Comparison of ENCODE assay signal across 29 cellular contexts in the genomic region with DNA sequence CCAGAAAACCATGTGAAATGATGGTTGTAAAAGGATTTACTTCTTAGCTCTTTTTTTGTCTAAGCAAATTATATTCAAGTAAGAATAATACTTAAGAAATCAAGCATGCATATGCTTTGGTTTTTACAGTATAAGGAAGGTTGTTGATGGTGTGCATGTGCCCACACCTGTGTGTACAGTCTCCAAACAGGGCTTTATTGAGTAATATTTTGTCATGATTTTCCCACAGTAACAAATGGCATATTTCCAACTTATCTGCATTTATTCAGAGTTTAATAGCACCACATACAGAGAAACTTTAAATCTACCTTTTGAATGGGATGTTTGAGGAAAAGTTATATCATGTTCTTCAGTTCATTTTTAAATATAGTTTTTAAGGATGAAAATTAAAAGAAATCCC.
A peak's percentile ranks its signal among the peaks of the same experiment; 100 is the strongest.
DNase-seq lines count a peak whose midpoint lies in the region; ATAC-seq, FAIRE-seq and TF ChIP-seq lines count a peak whose summit lies in the region.
"Had no signal": no experiment of that assay in that cellular context is flagged by ENCODE, and none has a peak within 500 bp of the region (broad histone marks: within the 10 kb centered on the region; RNA-seq: fewer than 3 reads in every experiment).

No MANE protein-coding gene starts in this region.

- POLR2A ChIA-PET in A549 (lab: Yijun Ruan, JAX) (no interaction called here), PC-9 (lab: Charles Lee; ENCODE audit: unreplicated experiment) (no interaction called here)
- POLR2A ChIA-PET in activated CD4-positive, alpha-beta T cell treated with anti-CD3 and anti-CD28 coated beads, Interleukin-2, amount 10 ng/mL, durations not matched to agents 7 days and 5 days (lab: Charles Lee), result no interaction called here

- H3K9ac ChIP-seq in neural progenitor cell, result no peak overlapping the region

- BruUV-seq in PC-9 (replicated peaks; lab: Mats Ljungman, UMichigan), result no TSS peak

- FAIRE-seq in A549 (lab: Jason Lieb, UNC), result no peak
- FAIRE-seq: A204.1, GM12891 had no signal

- no peaks in the 10 kb centered on the region for H3K36me3 Mint-ChIP-seq in neural progenitor cell
- H3K36me3 Mint-ChIP-seq in activated CD4-positive, alpha-beta T cell treated with anti-CD3 and anti-CD28 coated beads, Interleukin-2, amount 10 ng/mL, durations not matched to agents 7 days and 5 days (ENCODE audit: low read depth), result no peaks in the 10 kb centered on the region
- H3K36me3 Mint-ChIP-seq: activated naive CD8-positive, alpha-beta T cell treated with anti-CD3 and anti-CD28 coated beads, Interleukin-2, amount 10 ng/mL, durations not matched to agents 7 days and 5 days; CD4-positive, alpha-beta memory T cell had no signal

- H3K4me3 ChIP-seq in A549 (no peak overlapping the region), PC-9 (peak overlapping the region; percentile 43), esophagus squamous epithelium (no peak overlapping the region), neural progenitor cell (no peak overlapping the region)
- H3K4me3 ChIP-seq: ascending aorta, lower lobe of right lung, prostate gland, SJCRH30, tibial artery had no signal

- CTCF ChIA-PET in A549 (lab: Yijun Ruan, JAX), result interaction anchor here (1.2 to 2.9 kb wide), 9 partner anchors 9 to 269 kb away, joined by 3 to 11 read pairs (median 5); no protein-coding TSS in a partner anchor
- CTCF ChIA-PET in PC-9 (lab: Charles Lee), result interaction anchor here (0.8 to 1.0 kb wide), 2 partner anchors 42 to 230 kb away, joined by 3 to 4 read pairs; no protein-coding TSS in a partner anchor
- CTCF ChIA-PET in activated CD4-positive, alpha-beta T cell treated with anti-CD3 and anti-CD28 coated beads, Interleukin-2, amount 10 ng/mL, durations not matched to agents 7 days and 5 days (lab: Charles Lee), result no interaction called here

- no peak for DNase-seq in A549 (ENCODE audit: low read depth in 1 of 2, low spot score in 1 of 2)
- peak in 1 of 2 experiments; percentile 67 for DNase-seq in PC-9
- no peak for DNase-seq in esophagus squamous epithelium (lab: John Stamatoyannopoulos, UW)
- DNase-seq in neural progenitor cell (ENCODE audit: low spot score), result no peak
- DNase-seq in GM03348 (ENCODE audit: low spot score), result no peak
- DNase-seq in activated CD4-positive, alpha-beta T cell treated with anti-CD3 and anti-CD28 coated beads, Interleukin-2, amount 10 ng/mL, durations not matched to agents 7 days and 5 days, result no peak
- DNase-seq: activated CD4-positive, alpha-beta memory T cell treated with anti-CD3 and anti-CD28 coated beads, Interleukin-2, amount 10 ng/mL, durations not matched to agents 7 days and 5 days; activated naive CD8-positive, alpha-beta T cell treated with anti-CD3 and anti-CD28 coated beads, Interleukin-2, amount 10 ng/mL, durations not matched to agents 7 days and 5 days; AML-193; CD4-positive, alpha-beta memory T cell; dermis blood vessel endothelial cell; DMS 273 treated with DMSO at 0.1 percent for 48 hours; EL; lower lobe of right lung; NCI-H1092 treated with DMSO at 0.1 percent for 48 hours; NCI-H2029 treated with DMSO at 0.1 percent for 48 hours; NCI-H526 treated with DMSO at 0.1 percent for 48 hours; stimulated activated naive CD8-positive, alpha-beta T cell treated with anti-CD3 and anti-CD28 coated beads, Interleukin-15, amount 100 ng/mL, for 72 hours; tibial artery had no signal

- ATAC-seq in A549 (no peak), HG02970 (IDR thresholded peaks at IDR 0.05; ENCODE audit: low FRiP score, unreplicated experiment) (no peak), HG03095 (IDR thresholded peaks at IDR 0.05; ENCODE audit: unreplicated experiment) (no peak)
- ATAC-seq: stimulated activated naive CD8-positive, alpha-beta T cell treated with anti-CD3 and anti-CD28 coated beads, Interleukin-15, amount 100 ng/mL, for 72 hours had no signal

- H4K20me1 ChIP-seq in PC-9 (ENCODE audit: insufficient read depth), result no peaks in the 10 kb centered on the region
- no peaks in the 10 kb centered on the region for H4K20me1 ChIP-seq in neural progenitor cell (ENCODE audit: low read depth)

- H3K9me3 Mint-ChIP-seq in neural progenitor cell, result no peaks in the 10 kb centered on the region
- peaks cover 2% of the 10 kb centered on the region for H3K9me3 Mint-ChIP-seq in activated CD4-positive, alpha-beta T cell treated with anti-CD3 and anti-CD28 coated beads, Interleukin-2, amount 10 ng/mL, durations not matched to agents 7 days and 5 days
- H3K9me3 Mint-ChIP-seq: stimulated activated naive CD8-positive, alpha-beta T cell treated with anti-CD3 and anti-CD28 coated beads, Interleukin-15, amount 100 ng/mL, for 72 hours had no signal

- H3K27ac ChIP-seq in A549 (peak overlapping the region; percentile 36 to 79; a peak in 5 of 6 replicates), PC-9 (peak overlapping the region; percentile 94), esophagus squamous epithelium (peak overlapping the region; percentile 43 to 87 (median 80)), neural progenitor cell (no peak overlapping the region)
- H3K27ac ChIP-seq: ascending aorta, HL-60, lower lobe of right lung, SJCRH30, tibial artery had no signal

- H3K79me2 ChIP-seq in PC-9 (ENCODE audit: low read depth) (no peaks in the 10 kb centered on the region), neural progenitor cell (ENCODE audit: low read depth) (no peaks in the 10 kb centered on the region)

- H3K4me2 ChIP-seq in A549, result peak overlapping the region; percentile 66
- H3K4me2 ChIP-seq in PC-9, result peak overlapping the region; percentile 77
- H3K4me2 ChIP-seq in neural progenitor cell, result peak overlapping the region; percentile 17

- TF ChIP-seq EP300 in A549 (IDR thresholded peaks at IDR 0.05), result no peak

- intact Hi-C loops in PC-9 (cut with micrococcal nuclease; ENCODE audit: unreplicated experiment), result loop anchor here (5.0 kb wide), 3 partner anchors 49 to 271 kb away; partner anchors contain the start of gene DSC2
- intact Hi-C loops in esophagus squamous epithelium (cut with DNase I), result no loop called here

- peaks cover 53% of the 10 kb centered on the region for H3K4me1 ChIP-seq in A549
- H3K4me1 ChIP-seq in PC-9 (replicated peaks; ENCODE audit: insufficient read depth), result peaks cover 45% of the 10 kb centered on the region
- H3K4me1 ChIP-seq in esophagus squamous epithelium, result peaks cover 0 to 58% (median 32%) of the 10 kb centered on the region in 3 donors
- peaks cover 42% of the 10 kb centered on the region for H3K4me1 ChIP-seq in neural progenitor cell
- H3K4me1 ChIP-seq: ascending aorta, lower lobe of right lung, prostate gland, SJCRH30, tibial artery had no signal

- H3K27me3 Mint-ChIP-seq in neural progenitor cell (ENCODE audit: insufficient read depth, low read depth), result peaks cover 2% of the 10 kb centered on the region
- H3K27me3 Mint-ChIP-seq in activated CD4-positive, alpha-beta T cell treated with anti-CD3 and anti-CD28 coated beads, Interleukin-2, amount 10 ng/mL, durations not matched to agents 7 days and 5 days, result no peaks in the 10 kb centered on the region
- H3K27me3 Mint-ChIP-seq: activated CD4-positive, alpha-beta memory T cell treated with anti-CD3 and anti-CD28 coated beads, Interleukin-2, amount 10 ng/mL, durations not matched to agents 7 days and 5 days; activated naive CD8-positive, alpha-beta T cell treated with anti-CD3 and anti-CD28 coated beads, Interleukin-2, amount 10 ng/mL, durations not matched to agents 7 days and 5 days; CD4-positive, alpha-beta memory T cell; central memory CD8-positive, alpha-beta T cell; stimulated activated naive CD8-positive, alpha-beta T cell treated with anti-CD3 and anti-CD28 coated beads, Interleukin-15, amount 100 ng/mL, for 72 hours had no signal

- H3K27me3 ChIP-seq in PC-9 (ENCODE audit: insufficient read depth, low read depth) (no peaks in the 10 kb centered on the region), esophagus squamous epithelium (no peaks in the 10 kb centered on the region), neural progenitor cell (no peaks in the 10 kb centered on the region)
- H3K27me3 ChIP-seq: ascending aorta, Peyer's patch, SJCRH30, tibial artery had no signal

- H3K9me2 ChIP-seq in PC-9 (ENCODE audit: insufficient read depth), result no peaks in the 10 kb centered on the region

- H3K36me3 ChIP-seq in PC-9 (ENCODE audit: low read depth) (no peaks in the 10 kb centered on the region), esophagus squamous epithelium (no peaks in the 10 kb centered on the region), neural progenitor cell (no peaks in the 10 kb centered on the region)
- H3K36me3 ChIP-seq: ascending aorta, lower lobe of right lung, Peyer's patch, prostate gland, SJCRH30, tibial artery had no signal

- H3F3A ChIP-seq in PC-9 (ENCODE audit: insufficient read depth, low read depth) (peaks cover 18% of the 10 kb centered on the region; the same call in 1 of the 2 replicates), neural progenitor cell (ENCODE audit: low read depth) (no peaks in the 10 kb centered on the region)

- TF ChIP-seq POLR2A in A549 (IDR thresholded peaks at IDR 0.05; ENCODE audit: low read length) (no peak), esophagus squamous epithelium (IDR thresholded peaks at IDR 0.05) (no peak)

- no peak overlapping the region for H3K27ac Mint-ChIP-seq in neural progenitor cell
- H3K27ac Mint-ChIP-seq in activated CD4-positive, alpha-beta T cell treated with anti-CD3 and anti-CD28 coated beads, Interleukin-2, amount 10 ng/mL, durations not matched to agents 7 days and 5 days, result no peak overlapping the region
- H3K27ac Mint-ChIP-seq: activated CD4-positive, alpha-beta memory T cell treated with anti-CD3 and anti-CD28 coated beads, Interleukin-2, amount 10 ng/mL, durations not matched to agents 7 days and 5 days; activated naive CD8-positive, alpha-beta T cell treated with anti-CD3 and anti-CD28 coated beads, Interleukin-2, amount 10 ng/mL, durations not matched to agents 7 days and 5 days; CD4-positive, alpha-beta memory T cell; stimulated activated naive CD8-positive, alpha-beta T cell treated with anti-CD3 and anti-CD28 coated beads, Interleukin-15, amount 100 ng/mL, for 72 hours had no signal

- TF ChIP-seq CTCF in A549 (IDR thresholded peaks at IDR 0.05) (no peak), PC-9 (conservative IDR thresholded peaks at IDR 0.05) (no peak), esophagus squamous epithelium (IDR thresholded peaks at IDR 0.05) (no peak), neural progenitor cell (IDR thresholded peaks at IDR 0.05) (no peak)

- no peak overlapping the region for H3K4me3 Mint-ChIP-seq in neural progenitor cell
- no peak overlapping the region for H3K4me3 Mint-ChIP-seq in activated CD4-positive, alpha-beta T cell treated with anti-CD3 and anti-CD28 coated beads, Interleukin-2, amount 10 ng/mL, durations not matched to agents 7 days and 5 days
- H3K4me3 Mint-ChIP-seq: activated CD4-positive, alpha-beta memory T cell treated with anti-CD3 and anti-CD28 coated beads, Interleukin-2, amount 10 ng/mL, durations not matched to agents 7 days and 5 days; activated naive CD8-positive, alpha-beta T cell treated with anti-CD3 and anti-CD28 coated beads, Interleukin-2, amount 10 ng/mL, durations not matched to agents 7 days and 5 days; CD4-positive, alpha-beta memory T cell; central memory CD8-positive, alpha-beta T cell; stimulated activated naive CD8-positive, alpha-beta T cell treated with anti-CD3 and anti-CD28 coated beads, Interleukin-15, amount 100 ng/mL, for 72 hours had no signal

- peak overlapping the region; percentile 73 for H2AFZ ChIP-seq in PC-9
- no peak overlapping the region for H2AFZ ChIP-seq in neural progenitor cell (replicated peaks)

- peaks cover 45% of the 10 kb centered on the region for H3K4me1 Mint-ChIP-seq in neural progenitor cell
- no peaks in the 10 kb centered on the region for H3K4me1 Mint-ChIP-seq in activated CD4-positive, alpha-beta T cell treated with anti-CD3 and anti-CD28 coated beads, Interleukin-2, amount 10 ng/mL, durations not matched to agents 7 days and 5 days
- H3K4me1 Mint-ChIP-seq: activated CD4-positive, alpha-beta memory T cell treated with anti-CD3 and anti-CD28 coated beads, Interleukin-2, amount 10 ng/mL, durations not matched to agents 7 days and 5 days; activated naive CD8-positive, alpha-beta T cell treated with anti-CD3 and anti-CD28 coated beads, Interleukin-2, amount 10 ng/mL, durations not matched to agents 7 days and 5 days; CD4-positive, alpha-beta memory T cell; central memory CD8-positive, alpha-beta T cell; stimulated activated naive CD8-positive, alpha-beta T cell treated with anti-CD3 and anti-CD28 coated beads, Interleukin-15, amount 100 ng/mL, for 72 hours had no signal

- no peak for TF ChIP-seq RAD21 in A549 (conservative IDR thresholded peaks at IDR 0.05 in 1 of 2, IDR thresholded peaks at IDR 0.05 in 1 of 2)

- H3K9me3 ChIP-seq in A549, result no peaks in the 10 kb centered on the region
- H3K9me3 ChIP-seq in PC-9 (ENCODE audit: insufficient read depth, low read depth), result no peaks in the 10 kb centered on the region
- no peaks in the 10 kb centered on the region for H3K9me3 ChIP-seq in esophagus squamous epithelium
- H3K9me3 ChIP-seq in neural progenitor cell (ENCODE audit: low read depth), result no peaks in the 10 kb centered on the region
- H3K9me3 ChIP-seq: ascending aorta, lower lobe of right lung, Peyer's patch, prostate gland, SJCRH30, tibial artery had no signal

Comparison
In these comparisons a context has a peak if more than half of its experiments do, and no peak if none do; other contexts are left out.
1. H3K4me2 ChIP-seq: peak in every context shown above with its lines; median percentile 77 in PC-9; 66 in A549; 17 in neural progenitor cell.